ENCODE assay signal across 14 cellular contexts in genomic region chr17:59439711-59440110, GRCh38.
DNase-seq lines count a peak whose midpoint lies in the region; ATAC-seq and TF ChIP-seq lines count a peak whose summit lies in the region.
"Had no signal": no experiment of that assay in that cellular context is flagged by ENCODE, and none has a peak within 500 bp of the region (broad histone marks: within the 10 kb centered on the region; RNA-seq: fewer than 3 reads in every experiment).

No MANE protein-coding gene starts in this region.

- H3K27ac ChIP-seq in sigmoid colon = peak overlapping the region; percentile 58 to 80 (median 76)

- DNase-seq in HFFc6 (no peak), NCI-H526 treated with DMSO at 0.1 percent for 48 hours (lab: John Stamatoyannopoulos, UW) (peak; percentile 60), dermis microvascular lymphatic vessel endothelial cell (ENCODE audit: low read depth in 2 of 2) (peak; percentile 53 to 74), sigmoid colon (no peak), ACHN (no peak), NCI-H345 treated with DMSO at 0.1 percent for 48 hours (lab: John Stamatoyannopoulos, UW; ENCODE audit: unreplicated experiment) (no peak)
- no peak for DNase-seq in activated effector memory CD4-positive, alpha-beta T cell treated with Interleukin-2 at 50 U/mL for 16 hours
- DNase-seq: effector memory CD8-positive, alpha-beta T cell; hippocampal formation; KBM-7; NCI-H1930 had no signal

- no peaks in the 10 kb centered on the region for H3K27me3 Mint-ChIP-seq in HFFc6 (ENCODE audit: insufficient read depth)

- H3K27ac Mint-ChIP-seq in HFFc6 = no peak overlapping the region; the same call in 1 of the 2 replicates

- no peaks in the 10 kb centered on the region for H3K27me3 ChIP-seq in sigmoid colon
- H3K27me3 ChIP-seq: tibial nerve had no signal

- peaks cover 0 to 21% (median 18%) of the 10 kb centered on the region in 4 donors for H3K4me1 ChIP-seq in sigmoid colon

- TF ChIP-seq CTCF in HFFc6 (IDR thresholded peaks at IDR 0.05) (peak; percentile 5; the same call in 1 of the 2 replicates), sigmoid colon (IDR thresholded peaks at IDR 0.05) (no peak)

- H3K36me3 Mint-ChIP-seq in HFFc6 (ENCODE audit: low read depth) = no peaks in the 10 kb centered on the region

- no peaks in the 10 kb centered on the region for H3K9me3 ChIP-seq in sigmoid colon
- H3K9me3 ChIP-seq: tibial nerve had no signal

- intact Hi-C loops in sigmoid colon (cut with DNase I) = loop anchor here (1.0 to 2.0 kb wide), 2 partner anchors 128 to 219 kb away; partner anchors contain the start of gene GDPD1

- no peaks in the 10 kb centered on the region for H3K9me3 Mint-ChIP-seq in HFFc6
- H3K9me3 Mint-ChIP-seq: effector memory CD8-positive, alpha-beta T cell had no signal

- ATAC-seq in GM18517 (IDR thresholded peaks at IDR 0.05; ENCODE audit: unreplicated experiment) = no peak
- ATAC-seq: activated CD4-positive, CD25-positive, alpha-beta regulatory T cell treated with anti-CD3 and anti-CD28 coated beads, Interleukin-2, amount 50 U/mL, for 24 hours; effector memory CD8-positive, alpha-beta T cell had no signal

- in situ Hi-C loops in ACHN (cut with HindIII; ENCODE audit: low pct_ligation_motif_present, low pct_unique_long_range_greater_than_20kb, low sequenced_read_pairs) = loop anchor here (25.0 kb wide), 1 partner anchor 102 kb away; the partner anchor contains the start of gene YPEL2

- TF ChIP-seq POLR2A in sigmoid colon (IDR thresholded peaks at IDR 0.05) = no peak

- H3K36me3 ChIP-seq in sigmoid colon = no peaks in the 10 kb centered on the region
- H3K36me3 ChIP-seq: tibial nerve had no signal

- no peak for TF ChIP-seq EP300 in sigmoid colon (IDR thresholded peaks at IDR 0.05)

- no peak overlapping the region for H3K4me3 ChIP-seq in sigmoid colon
- H3K4me3 ChIP-seq: tibial nerve had no signal

- H3K4me1 Mint-ChIP-seq in HFFc6 (ENCODE audit: low read depth) = peaks cover 44% of the 10 kb centered on the region

- H3K4me3 Mint-ChIP-seq in HFFc6 = no peak overlapping the region
- H3K4me3 Mint-ChIP-seq: effector memory CD8-positive, alpha-beta T cell had no signal

- 61 to 65% methylated on average over 5 of the region's 5 CpGs for WGBS in sigmoid colon, 2 donors

Comparison
In these comparisons a context has a peak if more than half of its experiments do, and no peak if none do; other contexts are left out.
1. DNase-seq: peak in NCI-H526 treated with DMSO at 0.1 percent for 48 hours (single experiment) and dermis microvascular lymphatic vessel endothelial cell (2 of 2); none in HFFc6 (single experiment), sigmoid colon (single experiment), ACHN (single experiment), NCI-H345 treated with DMSO at 0.1 percent for 48 hours (single experiment) and activated effector memory CD4-positive, alpha-beta T cell treated with Interleukin-2 at 50 U/mL for 16 hours (single experiment).